Comparison of ENCODE assay signal across 24 cellular contexts in genomic region chr6:3898270-3898994, GRCh38. TPM values are rescaled to one million over a fixed set of nuclear protein-coding genes. Genes with fewer than 3 reads are reported as not detected.
A peak's percentile ranks its signal among the peaks of the same experiment; 100 is the strongest.
DNase-seq lines count a peak whose midpoint lies in the region; ATAC-seq and TF ChIP-seq lines count a peak whose summit lies in the region.
"Had no signal": no experiment of that assay in that cellular context is flagged by ENCODE, and none has a peak within 500 bp of the region (broad histone marks: within the 10 kb centered on the region; RNA-seq: fewer than 3 reads in every experiment).

No MANE protein-coding gene starts in this region.

- H3K4me3 ChIP-seq in GM23248 (no peak overlapping the region), lower lobe of right lung (no peak overlapping the region), BE2C (ENCODE audit: low read depth, low read length) (no peak overlapping the region)
- H3K4me3 ChIP-seq: BLaER1, SK-N-MC had no signal

- no peaks in the 10 kb centered on the region for H3K9me2 ChIP-seq in GM23248 (ENCODE audit: insufficient read depth)

- H3K9me3 ChIP-seq in GM23248 (ENCODE audit: low read depth) (no peaks in the 10 kb centered on the region), lower lobe of right lung (no peaks in the 10 kb centered on the region), BE2C (no peaks in the 10 kb centered on the region)
- H3K9me3 ChIP-seq: BLaER1 had no signal

- peak; percentile 51 for DNase-seq in AG20443 (ENCODE audit: low spot score)
- peak; percentile 36 for DNase-seq in GM23248
- DNase-seq in astrocyte of the hippocampus (ENCODE audit: low read depth, low spot score): peak; percentile 44
- DNase-seq in kidney tubule cell (ENCODE audit: low spot score): peak; percentile 69
- no peak for DNase-seq in lower lobe of right lung
- DNase-seq in GF-D8 (lab: John Stamatoyannopoulos, UW): no peak
- no peak for DNase-seq in BE2C
- DNase-seq in D341Med (ENCODE audit: low spot score): no peak
- DNase-seq: CD4-positive, CD25-positive, alpha-beta regulatory T cell; DMS79; H9; HFFc6; Kasumi-1; MV-4-11; NCI-H2081 treated with DMSO at 0.1 percent for 48 hours; NCI-H2171; NCI-H226; NCI-H510A; NCI-H69; SIG-M5 had no signal

- H3K36me3 ChIP-seq in GM23248 (ENCODE audit: low read depth) (no peaks in the 10 kb centered on the region), lower lobe of right lung (no peaks in the 10 kb centered on the region), BE2C (no peaks in the 10 kb centered on the region)
- H3K36me3 ChIP-seq: BLaER1 had no signal

- H3K9ac ChIP-seq in GM23248: no peak overlapping the region
- H3K9ac ChIP-seq: BLaER1 had no signal

- no peaks in the 10 kb centered on the region for H3K79me2 ChIP-seq in GM23248 (ENCODE audit: insufficient read depth)

- H3F3A ChIP-seq in GM23248 (ENCODE audit: insufficient read depth): no peaks in the 10 kb centered on the region

- no peak overlapping the region for H3K4me2 ChIP-seq in GM23248 (ENCODE audit: unreplicated experiment)
- H3K4me2 ChIP-seq: BLaER1 had no signal

- no peak for ATAC-seq in lower lobe of right lung
- ATAC-seq: Panc1 had no signal

- no peak overlapping the region for H2AFZ ChIP-seq in GM23248

- H3K27ac ChIP-seq in GM23248 (no peak overlapping the region), lower lobe of right lung (no peak overlapping the region)
- H3K27ac ChIP-seq: BLaER1, SK-N-MC had no signal

- H4K20me1 ChIP-seq in GM23248 (ENCODE audit: insufficient read depth): no peaks in the 10 kb centered on the region
- H4K20me1 ChIP-seq: BLaER1 had no signal

- WGBS in GM23248 (ENCODE audit: low coverage in 1 of 2, low lambda C conversion rate in 2 of 2, missing lambda C conversion rate in 2 of 2), 2 experiments: 80 to 82% methylated on average over 14 of the region's 14 CpGs

- in situ Hi-C loops in GM23248 (cut with MboI): no loop called here

- H3K4me1 ChIP-seq in GM23248 (ENCODE audit: insufficient read depth) (no peaks in the 10 kb centered on the region; the same call in 1 of the 2 replicates), lower lobe of right lung (no peaks in the 10 kb centered on the region), BE2C (no peaks in the 10 kb centered on the region)

- TF ChIP-seq CTCF in lower lobe of right lung (IDR thresholded peaks at IDR 0.05): no peak
- TF ChIP-seq CTCF in BE2C (IDR thresholded peaks at IDR 0.05; ENCODE audit: low read depth, low read length): no peak

- intact Hi-C loops in lower lobe of right lung (cut with DNase I): no loop called here

- H3K27me3 ChIP-seq in GM23248 (replicated peaks; ENCODE audit: insufficient read depth) (no peaks in the 10 kb centered on the region), lower lobe of right lung (ENCODE audit: low read depth) (peaks cover 4% of the 10 kb centered on the region), BE2C (no peaks in the 10 kb centered on the region)
- H3K27me3 ChIP-seq: BLaER1 had no signal

RNA-seq across cellular contexts. Expression of gene FAM50B, which starts 49.3 kb away (rescaled TPM):
- total RNA-seq in GM23248 (2014; rRNA removed; shearing (Covaris generic)): 6.1 and 7.6 TPM in 2 replicates
- 12.1 and 14.0 TPM in 2 replicates for polyA plus RNA-seq in GM23248 (2016; fragmentation: Nextera tagmentation; extraction: Ambion mirVana)
- 10.6 TPM for total RNA-seq in lower lobe of right lung
- polyA plus RNA-seq in BE2C (2012; ENCODE audit: insufficient read depth, insufficient read length, low read depth): 53.6 TPM
- total RNA-seq: HT-29 had no signal

Comparison
In these comparisons a context has a peak if more than half of its experiments do, and no peak if none do; other contexts are left out.
1. DNase-seq: peak in AG20443 (single experiment), GM23248 (single experiment), astrocyte of the hippocampus (single experiment) and kidney tubule cell (single experiment); none in lower lobe of right lung (single experiment), GF-D8 (single experiment), BE2C (single experiment) and D341Med (single experiment).